Comparison of ENCODE assay signal across 8 cellular contexts in the genomic region with DNA sequence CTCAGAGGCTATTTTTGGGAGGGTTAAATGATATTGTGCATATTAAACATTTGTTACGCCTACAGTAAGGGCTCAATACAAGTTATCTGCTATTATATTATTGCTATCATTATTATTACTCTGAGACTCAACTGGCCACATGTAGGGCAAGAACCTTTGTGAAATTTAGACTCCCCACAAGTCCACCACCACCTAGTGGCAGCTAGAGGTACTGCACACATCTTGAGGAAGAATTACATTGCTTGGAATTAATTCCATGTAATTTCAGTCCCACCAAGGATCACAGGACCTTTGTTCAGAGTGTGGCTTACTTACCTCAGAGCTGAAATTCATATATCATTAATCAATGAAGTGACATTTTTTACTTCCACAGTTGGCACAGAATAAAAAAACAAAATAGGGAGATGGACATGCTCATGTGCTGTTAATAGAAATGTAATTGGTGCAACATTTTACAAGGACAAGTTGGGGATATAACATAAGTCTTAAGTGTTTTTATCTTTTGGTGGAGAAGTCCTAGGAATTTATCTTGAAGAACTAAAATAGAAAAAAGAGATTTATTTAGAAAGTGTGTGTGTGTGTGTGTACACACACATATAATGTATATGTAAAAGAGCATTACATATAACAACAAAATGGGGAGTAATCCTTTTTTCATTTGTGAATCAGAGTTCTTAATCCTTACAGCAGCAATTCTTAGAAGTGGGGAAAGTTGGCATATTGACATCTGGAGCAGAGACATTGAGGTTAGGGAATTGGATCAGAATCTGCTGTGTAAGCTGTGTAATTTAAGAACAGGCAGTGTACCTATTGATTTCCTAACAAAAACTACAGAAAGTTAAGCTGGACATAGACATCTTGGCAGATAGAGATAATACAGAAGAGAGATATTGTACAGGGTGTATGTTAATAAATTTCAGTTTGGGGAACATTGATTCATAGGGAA.
DNase-seq lines count a peak whose midpoint lies in the region; ATAC-seq lines count a peak whose summit lies in the region.

No MANE protein-coding gene starts in this region.

- no peak overlapping the region for H3K4me3 Mint-ChIP-seq in memory B cell

- no peaks in the 10 kb centered on the region for H3K9me3 Mint-ChIP-seq in memory B cell

- DNase-seq in DMS79 treated with DMSO at 0.1 percent for 48 hours (lab: John Stamatoyannopoulos, UW) = peak; percentile 7
- no peak for DNase-seq in DMS79 (lab: John Stamatoyannopoulos, UW)
- DNase-seq in NCI-H526 treated with DMSO at 0.1 percent for 48 hours (lab: John Stamatoyannopoulos, UW) = peak; percentile 31
- DNase-seq in activated CD4-positive, alpha-beta T cell treated with anti-CD3 and anti-CD28 coated beads, Interleukin-2, amount 50 U/mL, for 1 hour = peak; percentile 64
- peak; percentile 65 for DNase-seq in effector CD4-positive, alpha-beta T cell
- peak; percentile 57 to 59 for DNase-seq in memory B cell (ENCODE audit: low spot score in 2 of 2)
- DNase-seq in stimulated activated CD8-positive, alpha-beta memory T cell treated with anti-CD3 and anti-CD28 coated beads, Interleukin-2, amount 100 ng/mL, for 1 hour (ENCODE audit: low read depth in 2 of 2) = peak; percentile 36

- no peaks in the 10 kb centered on the region for H3K27me3 Mint-ChIP-seq in memory B cell

- H3K27ac Mint-ChIP-seq in memory B cell = no peak overlapping the region

- ATAC-seq in HG03159 (IDR thresholded peaks at IDR 0.05; ENCODE audit: unreplicated experiment) = peak; percentile 76
- peak; percentile 59 for ATAC-seq in memory B cell (ENCODE audit: low read depth)

- H3K4me1 Mint-ChIP-seq in memory B cell = peaks cover 11% of the 10 kb centered on the region

- H3K36me3 Mint-ChIP-seq in memory B cell = peaks cover 12% of the 10 kb centered on the region
